In the genomic region with DNA sequence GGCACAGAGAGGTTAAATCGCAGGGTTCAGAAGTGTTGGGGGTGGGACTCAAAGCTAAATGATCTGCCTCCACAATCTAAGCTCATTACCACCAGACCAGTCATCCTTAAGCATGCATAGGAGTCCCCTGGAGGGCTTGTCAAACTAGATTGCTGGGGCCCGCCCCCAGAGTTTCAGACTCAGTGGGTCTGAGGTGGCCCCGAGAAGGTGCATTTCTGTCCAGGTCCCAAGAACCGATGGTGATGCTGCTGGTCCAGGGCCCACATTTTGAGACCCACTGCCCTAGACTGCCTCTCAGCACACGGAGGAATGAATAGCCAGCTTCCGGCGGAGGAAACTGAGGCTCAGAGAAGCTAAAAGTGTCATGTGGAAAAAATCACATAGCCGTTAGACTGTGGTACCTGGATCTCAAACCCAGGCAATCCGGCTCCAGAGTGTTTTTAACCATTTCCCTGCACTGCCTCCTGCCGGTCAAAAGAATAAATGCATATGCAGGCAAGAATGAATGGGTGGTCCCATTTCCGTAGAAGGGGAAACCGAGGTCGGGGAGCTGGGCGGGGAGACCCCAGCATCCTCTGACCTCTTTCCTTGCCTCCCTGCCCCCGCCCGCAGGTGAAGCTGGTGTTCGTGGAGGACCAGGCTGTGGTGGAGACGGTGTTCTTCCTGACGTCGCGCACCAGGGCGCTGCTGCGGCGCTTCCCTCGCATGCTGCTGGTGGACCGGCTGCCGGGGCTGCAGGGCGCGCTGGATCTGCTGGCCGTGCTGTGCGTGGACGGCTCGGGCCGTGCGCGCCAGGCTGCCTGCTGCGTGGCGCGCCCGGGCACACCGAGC, we compare ENCODE assay signal across 8 cellular contexts. TPM values are rescaled to one million over a fixed set of nuclear protein-coding genes. Genes with fewer than 3 reads are reported as not detected.
DNase-seq lines count a peak whose midpoint lies in the region; ATAC-seq and TF ChIP-seq lines count a peak whose summit lies in the region.

No MANE protein-coding gene starts in this region.

- no peaks in the 10 kb centered on the region for H3K4me1 ChIP-seq in osteoblast (ENCODE audit: insufficient read depth, low read length)

- no peaks in the 10 kb centered on the region for H3K79me2 ChIP-seq in osteoblast (ENCODE audit: insufficient read depth, low read length)

- H3K27me3 ChIP-seq in brain microvascular endothelial cell (replicated peaks), result no peaks in the 10 kb centered on the region
- no peaks in the 10 kb centered on the region for H3K27me3 ChIP-seq in osteoblast (ENCODE audit: insufficient read depth, low read length)

- DNase-seq in ELF-1 (ENCODE audit: low read depth, low spot score) (peak; percentile 30), LNCaP clone FGC (ENCODE audit: low read depth) (no peak), brain microvascular endothelial cell (no peak), osteoblast (ENCODE audit: insufficient read length, low spot score, missing footprints) (peak; percentile 89), NCI-H187 (lab: John Stamatoyannopoulos, UW) (no peak), kidney tubule cell (ENCODE audit: low spot score) (no peak), left colon (no peak)

- H2AFZ ChIP-seq in osteoblast (ENCODE audit: low read length), result no peak overlapping the region

- no peaks in the 10 kb centered on the region for H4K20me1 ChIP-seq in osteoblast (ENCODE audit: insufficient read depth, low read length)

- no peak overlapping the region for H3K4me2 ChIP-seq in osteoblast (ENCODE audit: insufficient read depth, low read length)

- peak; percentile 41 for TF ChIP-seq CTCF in LNCaP clone FGC (IDR thresholded peaks at IDR 0.05; ENCODE audit: control insufficient read depth, extremely low read depth, insufficient read depth)
- TF ChIP-seq CTCF in brain microvascular endothelial cell (IDR thresholded peaks at IDR 0.05; ENCODE audit: low read depth, low read length, missing control alignments), result peak; percentile 70
- peak; percentile 63 for TF ChIP-seq CTCF in osteoblast (IDR thresholded peaks at IDR 0.05; ENCODE audit: extremely low read depth, low read depth, low read length)

- in situ Hi-C loops in brain microvascular endothelial cell (cut with HindIII; ENCODE audit: low pct_ligation_motif_present, low sequenced_read_pairs), result no loop called here

- no peaks in the 10 kb centered on the region for H3K36me3 ChIP-seq in brain microvascular endothelial cell (replicated peaks)
- no peaks in the 10 kb centered on the region for H3K36me3 ChIP-seq in osteoblast (ENCODE audit: insufficient read depth, low read length)

- H3K4me3 ChIP-seq in LNCaP clone FGC (ENCODE audit: low read depth, low read length) (no peak overlapping the region), brain microvascular endothelial cell (ENCODE audit: low read depth, low read length) (no peak overlapping the region), osteoblast (ENCODE audit: insufficient read depth, low read length) (no peak overlapping the region)

- intact Hi-C loops in left colon (cut with DNase I, micrococcal nuclease), result no loop called here

- H3K9me3 ChIP-seq in osteoblast (ENCODE audit: low read depth, low read length), result no peaks in the 10 kb centered on the region

- ATAC-seq in left colon (no peak), GM18909 (IDR thresholded peaks at IDR 0.05; ENCODE audit: poor library complexity, unreplicated experiment) (no peak)

- H3K27ac ChIP-seq in brain microvascular endothelial cell (no peak overlapping the region), osteoblast (ENCODE audit: low read depth, low read length) (no peak overlapping the region)

RNA-seq across cellular contexts. Expression of a gene that starts 23.8 kb away (rescaled TPM):
- 1.5 and 2.2 TPM in 2 replicates for total RNA-seq in osteoblast
- total RNA-seq in left colon, result 1 to 10 TPM; 5.8 to 7.1 TPM

RNA-seq across cellular contexts. Expression of a gene that starts 24.1 kb away (rescaled TPM):
- total RNA-seq in osteoblast (10.0 and 11.9 TPM in 2 replicates), left colon (10 to 100 TPM; 18.1 to 29.5 TPM)

Comparison
In these comparisons a context has a peak if more than half of its experiments do, and no peak if none do; other contexts are left out.
1. DNase-seq: peak in ELF-1 (single experiment) and osteoblast (single experiment); none in LNCaP clone FGC (single experiment), brain microvascular endothelial cell (single experiment), NCI-H187 (0 of 2), kidney tubule cell (single experiment) and left colon (0 of 2).
2. Peak in every context shown above with its lines, with median percentiles within 50 percentile points of each other: CTCF ChIP-seq.